2 cellular contexts compared by ENCODE assay signal in genomic region chr1:6960291-6960758, GRCh38.
TF ChIP-seq lines count a peak whose summit lies in the region.

No MANE protein-coding gene starts in this region.

TF ChIP-seq in K562, 482 proteins besides CTCF, POLR2A, EP300 and RAD21 (continued from another document and continues in another):
- TF ChIP-seq CHD7 (IDR thresholded peaks at IDR 0.05; ENCODE audit: low read depth, low read length) (no peak), MEIS2 (IDR thresholded peaks at IDR 0.05; ENCODE audit: partially characterized antibody) (peak; percentile 77), TCF7L2 (IDR thresholded peaks at IDR 0.05; ENCODE audit: low read depth, low read length) (no peak), SMAD4 (CRISPR knock-in tag; conservative IDR thresholded peaks at IDR 0.05) (no peak; the same call in 1 of the 2 replicates), GTF2A2 (tag; IDR thresholded peaks at IDR 0.05) (no peak)
- TF ChIP-seq, protein P1, sequence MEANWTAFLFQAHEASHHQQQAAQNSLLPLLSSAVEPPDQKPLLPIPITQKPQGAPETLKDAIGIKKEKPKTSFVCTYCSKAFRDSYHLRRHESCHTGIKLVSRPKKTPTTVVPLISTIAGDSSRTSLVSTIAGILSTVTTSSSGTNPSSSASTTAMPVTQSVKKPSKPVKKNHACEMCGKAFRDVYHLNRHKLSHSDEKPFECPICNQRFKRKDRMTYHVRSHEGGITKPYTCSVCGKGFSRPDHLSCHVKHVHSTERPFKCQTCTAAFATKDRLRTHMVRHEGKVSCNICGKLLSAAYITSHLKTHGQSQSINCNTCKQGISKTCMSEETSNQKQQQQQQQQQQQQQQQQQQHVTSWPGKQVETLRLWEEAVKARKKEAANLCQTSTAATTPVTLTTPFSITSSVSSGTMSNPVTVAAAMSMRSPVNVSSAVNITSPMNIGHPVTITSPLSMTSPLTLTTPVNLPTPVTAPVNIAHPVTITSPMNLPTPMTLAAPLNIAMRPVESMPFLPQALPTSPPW (CRISPR knock-in tag; IDR thresholded peaks at IDR 0.05): 0 out of 2 replicates have a peak, but pooled peaks have one; percentile 26

TF ChIP-seq in liver, 16 proteins besides CTCF, POLR2A, EP300 and RAD21 (continued from another document):
- TF ChIP-seq ZBTB33 (IDR thresholded peaks at IDR 0.05) (no peak), TAF1 (conservative IDR thresholded peaks at IDR 0.05) (no peak), NR2F2 (IDR thresholded peaks at IDR 0.05) (no peak), SP1 (IDR thresholded peaks at IDR 0.05) (peak; percentile 80), JUND (IDR thresholded peaks at IDR 0.05) (no peak), HNF4G (IDR thresholded peaks at IDR 0.05) (peak; percentile 53), EGR1 (IDR thresholded peaks at IDR 0.05; ENCODE audit: low read depth in 2 of 2) (no peak), MAX (IDR thresholded peaks at IDR 0.05) (no peak), FOXA2 (IDR thresholded peaks at IDR 0.05) (no peak), RXRA (IDR thresholded peaks at IDR 0.05) (peak; percentile 36 to 63), YY1 (IDR thresholded peaks at IDR 0.05) (peak; percentile 65), GABPA (IDR thresholded peaks at IDR 0.05 in 1 of 2, conservative IDR thresholded peaks at IDR 0.05 in 1 of 2) (no peak)
